ENCODE assay signal across 1 cellular context in genomic region chr5:152061095-152061494, GRCh38.
TF ChIP-seq lines count a peak whose summit lies in the region.

No MANE protein-coding gene starts in this region.

TF ChIP-seq in GM12878, 131 proteins besides CTCF, POLR2A, EP300 and RAD21 (continued from another document):
- no peak for TF ChIP-seq PRDM15 (CRISPR knock-in tag; IDR thresholded peaks at IDR 0.05)
- TF ChIP-seq NR2F1 (conservative IDR thresholded peaks at IDR 0.05), result no peak
- no peak for TF ChIP-seq BACH1 (IDR thresholded peaks at IDR 0.05; ENCODE audit: borderline replicate concordance)
- no peak for TF ChIP-seq SREBF2 (IDR thresholded peaks at IDR 0.05; ENCODE audit: low read length)
- no peak for TF ChIP-seq CHD4 (IDR thresholded peaks at IDR 0.05)
- no peak for TF ChIP-seq KAT2A (conservative IDR thresholded peaks at IDR 0.05; ENCODE audit: control insufficient read depth, low read depth, low read length)
- TF ChIP-seq ZBTB4 (CRISPR knock-in tag; IDR thresholded peaks at IDR 0.05), result no peak
- no peak for TF ChIP-seq IKZF1 (conservative IDR thresholded peaks at IDR 0.05)
- TF ChIP-seq IKZF2 (IDR thresholded peaks at IDR 0.05), result no peak
- no peak for TF ChIP-seq ELK1 (IDR thresholded peaks at IDR 0.05; ENCODE audit: low read depth, low read length)
- no peak for TF ChIP-seq BCL11A (IDR thresholded peaks at IDR 0.05; ENCODE audit: low read depth, low read length)
